19 cellular contexts compared by ENCODE assay signal in genomic region chr6:29728173-29728879, GRCh38. TPM values are rescaled to one million over a fixed set of nuclear protein-coding genes. Genes with fewer than 3 reads are reported as not detected.
A peak's percentile ranks its signal among the peaks of the same experiment; 100 is the strongest.
DNase-seq lines count a peak whose midpoint lies in the region; ATAC-seq and TF ChIP-seq lines count a peak whose summit lies in the region.
"Had no signal": no experiment of that assay in that cellular context is flagged by ENCODE, and none has a peak within 500 bp of the region (broad histone marks: within the 10 kb centered on the region; RNA-seq: fewer than 3 reads in every experiment).

No MANE protein-coding gene starts in this region.

- no peak for DNase-seq in activated CD8-positive, alpha-beta memory T cell treated with anti-CD3 and anti-CD28 coated beads, Interleukin-2, amount 10 ng/mL, durations not matched to agents 7 days and 5 days
- no peak for DNase-seq in activated CD8-positive, alpha-beta memory T cell treated with anti-CD3 and anti-CD28 coated beads, Interleukin-2, amount 50 U/mL, for 4 hours
- DNase-seq in activated naive CD8-positive, alpha-beta T cell treated with anti-CD3 and anti-CD28 coated beads, Interleukin-2, amount 10 ng/mL, durations not matched to agents 7 days and 5 days: no peak
- no peak for DNase-seq in stimulated activated effector memory CD8-positive, alpha-beta T cell treated with anti-CD3 and anti-CD28 coated beads, Interleukin-12 subunit alpha, Interleukin-12 subunit beta, amount 100 ng/mL, for 72 hours (ENCODE audit: low spot score in 2 of 2)
- DNase-seq in hypothalamus (lab: John Stamatoyannopoulos, UW): no peak
- no peak for DNase-seq in osteocyte (ENCODE audit: extremely low spot score, unreplicated experiment)
- DNase-seq in LoVo (ENCODE audit: low spot score): no peak
- DNase-seq: amniotic stem cell; caudate nucleus; effector CD4-positive, alpha-beta T cell; esophagus squamous epithelium; MG63; NCI-H1436 treated with DMSO at 0.1 percent for 48 hours; NCI-H526 treated with DMSO at 0.1 percent for 48 hours; SHP77 treated with DMSO at 0.1 percent for 48 hours; spleen; stimulated activated CD4-positive, alpha-beta T cell treated with anti-CD3 and anti-CD28 coated beads, Interleukin-4, amount 100 ng/mL, for 4 hours had no signal

- H3K9me3 Mint-ChIP-seq in activated CD8-positive, alpha-beta memory T cell treated with anti-CD3 and anti-CD28 coated beads, Interleukin-2, amount 10 ng/mL, durations not matched to agents 7 days and 5 days (ENCODE audit: low read depth): no peaks in the 10 kb centered on the region
- H3K9me3 Mint-ChIP-seq in activated naive CD8-positive, alpha-beta T cell treated with anti-CD3 and anti-CD28 coated beads, Interleukin-2, amount 10 ng/mL, durations not matched to agents 7 days and 5 days: no peaks in the 10 kb centered on the region
- H3K9me3 Mint-ChIP-seq in stimulated activated effector memory CD8-positive, alpha-beta T cell treated with anti-CD3 and anti-CD28 coated beads, Interleukin-12 subunit alpha, Interleukin-12 subunit beta, amount 100 ng/mL, for 72 hours: no peaks in the 10 kb centered on the region
- H3K9me3 Mint-ChIP-seq in osteocyte (ENCODE audit: unreplicated experiment): no peaks in the 10 kb centered on the region

- H3K4me3 Mint-ChIP-seq in activated CD8-positive, alpha-beta memory T cell treated with anti-CD3 and anti-CD28 coated beads, Interleukin-2, amount 10 ng/mL, durations not matched to agents 7 days and 5 days: no peak overlapping the region
- no peak overlapping the region for H3K4me3 Mint-ChIP-seq in activated naive CD8-positive, alpha-beta T cell treated with anti-CD3 and anti-CD28 coated beads, Interleukin-2, amount 10 ng/mL, durations not matched to agents 7 days and 5 days
- H3K4me3 Mint-ChIP-seq in stimulated activated effector memory CD8-positive, alpha-beta T cell treated with anti-CD3 and anti-CD28 coated beads, Interleukin-12 subunit alpha, Interleukin-12 subunit beta, amount 100 ng/mL, for 72 hours: peak overlapping the region; percentile 90
- no peak overlapping the region for H3K4me3 Mint-ChIP-seq in osteocyte (ENCODE audit: unreplicated experiment)

- CTCF ChIA-PET in activated CD8-positive, alpha-beta memory T cell treated with anti-CD3 and anti-CD28 coated beads, Interleukin-2, amount 10 ng/mL, durations not matched to agents 7 days and 5 days (lab: Charles Lee): interaction anchor here (1.2 to 4.1 kb wide), 7 partner anchors 9 to 77 kb away, joined by 3 to 36 read pairs (median 4); no protein-coding TSS in a partner anchor

- peak; percentile 31 for TF ChIP-seq POLR2A in GM18526 (IDR thresholded peaks at IDR 0.05; ENCODE audit: extremely low read depth, insufficient read length)

- no peak for TF ChIP-seq CTCF in osteocyte (IDR thresholded peaks at IDR 0.05)

- H3K27me3 Mint-ChIP-seq in activated CD8-positive, alpha-beta memory T cell treated with anti-CD3 and anti-CD28 coated beads, Interleukin-2, amount 10 ng/mL, durations not matched to agents 7 days and 5 days: no peaks in the 10 kb centered on the region
- H3K27me3 Mint-ChIP-seq in activated naive CD8-positive, alpha-beta T cell treated with anti-CD3 and anti-CD28 coated beads, Interleukin-2, amount 10 ng/mL, durations not matched to agents 7 days and 5 days: no peaks in the 10 kb centered on the region
- peaks cover 18% of the 10 kb centered on the region for H3K27me3 Mint-ChIP-seq in osteocyte (ENCODE audit: unreplicated experiment)

- H3K27ac Mint-ChIP-seq in activated CD8-positive, alpha-beta memory T cell treated with anti-CD3 and anti-CD28 coated beads, Interleukin-2, amount 10 ng/mL, durations not matched to agents 7 days and 5 days: peak overlapping the region; percentile 31
- peak overlapping the region; percentile 57 for H3K27ac Mint-ChIP-seq in activated naive CD8-positive, alpha-beta T cell treated with anti-CD3 and anti-CD28 coated beads, Interleukin-2, amount 10 ng/mL, durations not matched to agents 7 days and 5 days
- H3K27ac Mint-ChIP-seq in stimulated activated effector memory CD8-positive, alpha-beta T cell treated with anti-CD3 and anti-CD28 coated beads, Interleukin-12 subunit alpha, Interleukin-12 subunit beta, amount 100 ng/mL, for 72 hours: peak overlapping the region; percentile 97
- no peak overlapping the region for H3K27ac Mint-ChIP-seq in osteocyte (ENCODE audit: unreplicated experiment)

- ATAC-seq in activated CD8-positive, alpha-beta memory T cell treated with anti-CD3 and anti-CD28 coated beads, Interleukin-2, amount 10 ng/mL, durations not matched to agents 7 days and 5 days: no peak
- no peak for ATAC-seq in activated naive CD8-positive, alpha-beta T cell treated with anti-CD3 and anti-CD28 coated beads, Interleukin-2, amount 10 ng/mL, durations not matched to agents 7 days and 5 days (ENCODE audit: low read depth)
- no peak for ATAC-seq in stimulated activated effector memory CD8-positive, alpha-beta T cell treated with anti-CD3 and anti-CD28 coated beads, Interleukin-12 subunit alpha, Interleukin-12 subunit beta, amount 100 ng/mL, for 72 hours
- ATAC-seq: left lobe of liver had no signal

- POLR2A ChIA-PET in activated naive CD8-positive, alpha-beta T cell treated with anti-CD3 and anti-CD28 coated beads, Interleukin-2, amount 10 ng/mL, durations not matched to agents 7 days and 5 days (lab: Charles Lee): interaction anchor here (1.2 to 3.2 kb wide), 5 partner anchors 16 to 24 kb away, joined by 3 to 17 read pairs (median 7); no protein-coding TSS in a partner anchor

- peaks cover 43% of the 10 kb centered on the region for H3K4me1 Mint-ChIP-seq in activated CD8-positive, alpha-beta memory T cell treated with anti-CD3 and anti-CD28 coated beads, Interleukin-2, amount 10 ng/mL, durations not matched to agents 7 days and 5 days
- peaks cover 37% of the 10 kb centered on the region for H3K4me1 Mint-ChIP-seq in activated naive CD8-positive, alpha-beta T cell treated with anti-CD3 and anti-CD28 coated beads, Interleukin-2, amount 10 ng/mL, durations not matched to agents 7 days and 5 days
- H3K4me1 Mint-ChIP-seq in stimulated activated effector memory CD8-positive, alpha-beta T cell treated with anti-CD3 and anti-CD28 coated beads, Interleukin-12 subunit alpha, Interleukin-12 subunit beta, amount 100 ng/mL, for 72 hours: peaks cover 66% of the 10 kb centered on the region
- peaks cover 2% of the 10 kb centered on the region for H3K4me1 Mint-ChIP-seq in osteocyte (ENCODE audit: unreplicated experiment)

- H3K36me3 Mint-ChIP-seq in activated CD8-positive, alpha-beta memory T cell treated with anti-CD3 and anti-CD28 coated beads, Interleukin-2, amount 10 ng/mL, durations not matched to agents 7 days and 5 days: peaks cover 51% of the 10 kb centered on the region
- peaks cover 48% of the 10 kb centered on the region for H3K36me3 Mint-ChIP-seq in activated naive CD8-positive, alpha-beta T cell treated with anti-CD3 and anti-CD28 coated beads, Interleukin-2, amount 10 ng/mL, durations not matched to agents 7 days and 5 days
- peaks cover 66% of the 10 kb centered on the region for H3K36me3 Mint-ChIP-seq in stimulated activated effector memory CD8-positive, alpha-beta T cell treated with anti-CD3 and anti-CD28 coated beads, Interleukin-12 subunit alpha, Interleukin-12 subunit beta, amount 100 ng/mL, for 72 hours
- H3K36me3 Mint-ChIP-seq in osteocyte (ENCODE audit: unreplicated experiment): no peaks in the 10 kb centered on the region

RNA-seq across cellular contexts. Expression of gene HLA-F, which starts 5.1 kb away (rescaled TPM):
- 100 to 1,000 TPM; 300 to 444 TPM for total RNA-seq in activated CD8-positive, alpha-beta memory T cell treated with anti-CD3 and anti-CD28 coated beads, Interleukin-2, amount 10 ng/mL, durations not matched to agents 7 days and 5 days
- total RNA-seq in activated naive CD8-positive, alpha-beta T cell treated with anti-CD3 and anti-CD28 coated beads, Interleukin-2, amount 10 ng/mL, durations not matched to agents 7 days and 5 days: 100 to 1,000 TPM; 502 to 534 TPM
- 11.4 and 12.5 TPM in 2 replicates for total RNA-seq in osteocyte

RNA-seq across cellular contexts. Expression of gene ZFP57, which starts 47.4 kb away (rescaled TPM):
- 10 to 100 TPM; 14.1 to 16.1 TPM for total RNA-seq in activated CD8-positive, alpha-beta memory T cell treated with anti-CD3 and anti-CD28 coated beads, Interleukin-2, amount 10 ng/mL, durations not matched to agents 7 days and 5 days
- 10 to 100 TPM; 12.3 to 13.5 TPM for total RNA-seq in activated naive CD8-positive, alpha-beta T cell treated with anti-CD3 and anti-CD28 coated beads, Interleukin-2, amount 10 ng/mL, durations not matched to agents 7 days and 5 days
- total RNA-seq in osteocyte: not detected in 2 replicates
- total RNA-seq: left lobe of liver had no signal

Comparison
In these comparisons a context has a peak if more than half of its experiments do, and no peak if none do; other contexts are left out.
1. RNA of gene HLA-F, which starts 5.1 kb away (total RNA-seq): 502 to 534 TPM in activated naive CD8-positive, alpha-beta T cell treated with anti-CD3 and anti-CD28 coated beads, Interleukin-2, amount 10 ng/mL, durations not matched to agents 7 days and 5 days and 300 to 444 TPM in activated CD8-positive, alpha-beta memory T cell treated with anti-CD3 and anti-CD28 coated beads, Interleukin-2, amount 10 ng/mL, durations not matched to agents 7 days and 5 days; 11.4 to 12.5 TPM in osteocyte; every median in the first group is over 10 times any median in the second.
2. RNA of gene ZFP57, which starts 47.4 kb away (total RNA-seq): 14.1 to 16.1 TPM in activated CD8-positive, alpha-beta memory T cell treated with anti-CD3 and anti-CD28 coated beads, Interleukin-2, amount 10 ng/mL, durations not matched to agents 7 days and 5 days and 12.3 to 13.5 TPM in activated naive CD8-positive, alpha-beta T cell treated with anti-CD3 and anti-CD28 coated beads, Interleukin-2, amount 10 ng/mL, durations not matched to agents 7 days and 5 days; not detected in osteocyte; every median in the first group is over 10 times any median in the second.